In the genomic region with DNA sequence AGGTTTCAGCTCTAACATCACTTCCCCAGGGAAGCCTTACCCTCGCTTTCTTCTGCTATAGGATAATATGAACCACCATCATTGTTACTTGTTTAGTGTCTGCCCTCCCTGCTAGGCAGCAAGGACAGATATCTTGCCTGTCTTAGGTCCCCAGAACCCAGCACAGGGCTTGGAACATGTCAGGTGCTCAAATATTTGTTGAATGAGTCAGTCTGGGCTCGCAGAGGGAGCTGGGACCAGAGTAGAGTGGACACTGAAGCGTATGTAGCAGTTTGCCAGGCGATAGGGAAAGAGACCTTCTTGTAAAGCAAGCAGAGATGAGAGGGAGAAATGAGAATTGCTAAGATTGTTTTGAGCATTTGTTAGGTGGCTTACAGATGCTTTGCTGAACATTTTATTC, we compare ENCODE assay signal across 1 cellular context.
A peak's percentile ranks its signal among the peaks of the same experiment; 100 is the strongest.
TF ChIP-seq lines count a peak whose summit lies in the region.

No MANE protein-coding gene starts in this region.

TF ChIP-seq in H1, 55 proteins besides CTCF, POLR2A, EP300 and RAD21:
- TF ChIP-seq CBX8 (IDR thresholded peaks at IDR 0.05; ENCODE audit: borderline replicate concordance, low read depth, low read length) (no peak), JUND (IDR thresholded peaks at IDR 0.05; ENCODE audit: low read length) (0 out of 2 replicates have a peak, but pooled peaks have one; percentile 25), CHD2 (IDR thresholded peaks at IDR 0.05; ENCODE audit: low read length) (no peak)
